ENCODE assay signal across 18 cellular contexts in genomic region chr5:25345240-25345771, GRCh38.
"Had no signal": no experiment of that assay in that cellular context is flagged by ENCODE, and none has a peak within 500 bp of the region (broad histone marks: within the 10 kb centered on the region; RNA-seq: fewer than 3 reads in every experiment).

No MANE protein-coding gene starts in this region.

- H3K4me3 ChIP-seq: body of pancreas, colonic mucosa, esophagus squamous epithelium, right atrium auricular region had no signal

- H3K27me3 Mint-ChIP-seq: activated CD4-positive, alpha-beta T cell treated with anti-CD3 and anti-CD28 coated beads, Interleukin-2, amount 10 ng/mL, durations not matched to agents 24 days and 14 days; activated naive CD8-positive, alpha-beta T cell; naive thymus-derived CD8-positive, alpha-beta T cell; stimulated activated memory B cell treated with anti-CD40 and anti-IgM and Interleukin-4, amounts not matched to agents 10 μg/mL and 1 μg/mL and 100 μg/mL, for 72 hours had no signal

- H3K9me3 ChIP-seq: body of pancreas, colonic mucosa, esophagus squamous epithelium, right atrium auricular region had no signal

- H3K4me1 Mint-ChIP-seq: activated CD4-positive, alpha-beta T cell treated with anti-CD3 and anti-CD28 coated beads, Interleukin-2, amount 10 ng/mL, durations not matched to agents 24 days and 14 days; naive thymus-derived CD8-positive, alpha-beta T cell; stimulated activated memory B cell treated with anti-CD40 and anti-IgM and Interleukin-4, amounts not matched to agents 10 μg/mL and 1 μg/mL and 100 μg/mL, for 72 hours had no signal

- H3K27me3 ChIP-seq: body of pancreas, colonic mucosa, esophagus squamous epithelium, right atrium auricular region had no signal

- H3K9me3 Mint-ChIP-seq: stimulated activated memory B cell treated with anti-CD40 and anti-IgM and Interleukin-4, amounts not matched to agents 10 μg/mL and 1 μg/mL and 100 μg/mL, for 72 hours had no signal

- H3K36me3 Mint-ChIP-seq: activated naive CD8-positive, alpha-beta T cell; stimulated activated memory B cell treated with anti-CD40 and anti-IgM and Interleukin-4, amounts not matched to agents 10 μg/mL and 1 μg/mL and 100 μg/mL, for 72 hours had no signal

- DNase-seq: activated CD4-positive, alpha-beta T cell treated with anti-CD3 and anti-CD28 coated beads, Interleukin-2, amount 10 ng/mL, durations not matched to agents 24 days and 14 days; activated CD8-positive, alpha-beta memory T cell treated with anti-CD3 and anti-CD28 coated beads, Interleukin-2, amount 50 U/mL, for 48 hours; activated gamma-delta T cell; activated T-cell treated with anti-CD3 and anti-CD28 coated beads, Interleukin-2, amount 50 U/mL, for 72 hours; amniotic stem cell; body of pancreas; caudate nucleus; colonic mucosa; esophagus squamous epithelium; hippocampal formation; kidney glomerular epithelial cell; mesenchymal stem cell; naive thymus-derived CD8-positive, alpha-beta T cell; nucleus accumbens; stimulated activated CD4-positive, alpha-beta T cell treated with anti-CD3 and anti-CD28 coated beads, Interleukin-2, amount 100 ng/mL, for 48 hours had no signal

- H3K36me3 ChIP-seq: colonic mucosa, esophagus squamous epithelium, right atrium auricular region had no signal

- ATAC-seq: activated T-cell treated with anti-CD3 and anti-CD28 coated beads, Interleukin-2, amount 50 U/mL, for 72 hours; body of pancreas; naive thymus-derived CD8-positive, alpha-beta T cell; stimulated activated memory B cell treated with anti-CD40 and anti-IgM and Interleukin-4, amounts not matched to agents 10 μg/mL and 1 μg/mL and 100 μg/mL, for 72 hours had no signal

- H3K4me3 Mint-ChIP-seq: activated CD4-positive, alpha-beta T cell treated with anti-CD3 and anti-CD28 coated beads, Interleukin-2, amount 10 ng/mL, durations not matched to agents 24 days and 14 days; activated naive CD8-positive, alpha-beta T cell; activated T-cell treated with anti-CD3 and anti-CD28 coated beads, Interleukin-2, amount 50 U/mL, for 72 hours; naive thymus-derived CD8-positive, alpha-beta T cell; stimulated activated memory B cell treated with anti-CD40 and anti-IgM and Interleukin-4, amounts not matched to agents 10 μg/mL and 1 μg/mL and 100 μg/mL, for 72 hours had no signal

- H3K27ac ChIP-seq: body of pancreas, colonic mucosa, esophagus squamous epithelium, right atrium auricular region had no signal

- H3K4me1 ChIP-seq: body of pancreas, colonic mucosa, esophagus squamous epithelium, right atrium auricular region had no signal

- H3K27ac Mint-ChIP-seq: activated CD4-positive, alpha-beta T cell treated with anti-CD3 and anti-CD28 coated beads, Interleukin-2, amount 10 ng/mL, durations not matched to agents 24 days and 14 days; activated naive CD8-positive, alpha-beta T cell; activated T-cell treated with anti-CD3 and anti-CD28 coated beads, Interleukin-2, amount 50 U/mL, for 72 hours; naive thymus-derived CD8-positive, alpha-beta T cell; stimulated activated memory B cell treated with anti-CD40 and anti-IgM and Interleukin-4, amounts not matched to agents 10 μg/mL and 1 μg/mL and 100 μg/mL, for 72 hours had no signal
